ENCODE assay signal across 27 cellular contexts in genomic region chr9:129104051-129104450, GRCh38.
"Had no signal": no experiment of that assay in that cellular context is flagged by ENCODE, and none has a peak within 500 bp of the region (broad histone marks: within the 10 kb centered on the region; RNA-seq: fewer than 3 reads in every experiment).

No MANE protein-coding gene starts in this region.

- H3K4me2 ChIP-seq: neural progenitor cell, smooth muscle cell had no signal

- H3K27me3 Mint-ChIP-seq: naive B cell; stimulated activated naive CD8-positive, alpha-beta T cell treated with anti-CD3 and anti-CD28 coated beads, Interleukin-15, amount 100 ng/mL, for 72 hours had no signal

- H2AFZ ChIP-seq: neural progenitor cell had no signal

- DNase-seq: hypothalamus; immature natural killer cell; kidney; left colon; left lung; mesendoderm; naive B cell; natural killer cell; nephron progenitor cell; ovary; posterior cingulate gyrus; sigmoid colon; stimulated activated CD4-positive, alpha-beta T cell treated with anti-CD3 and anti-CD28 coated beads, Interleukin-1b, Interleukin-23, amount 100 ng/mL, for 48 hours; stimulated activated CD4-positive, alpha-beta T cell treated with anti-CD3 and anti-CD28 coated beads, Interleukin-2, amount 100 ng/mL, for 48 hours; stimulated activated CD4-positive, alpha-beta T cell treated with anti-CD3 and anti-CD28 coated beads, Interleukin-4, amount 100 ng/mL, for 4 hours; stimulated activated CD8-positive, alpha-beta memory T cell treated with anti-CD3 and anti-CD28 coated beads, Interleukin-4, amount 100 ng/mL, for 48 hours; stimulated activated naive CD4-positive, alpha-beta T cell treated with Interleukin-2 at 50 U/mL for 16 hours; stimulated activated naive CD8-positive, alpha-beta T cell treated with anti-CD3 and anti-CD28 coated beads, Interleukin-15, amount 100 ng/mL, for 72 hours; upper lobe of left lung had no signal

- H3K9me3 ChIP-seq: left lung, ovary, prostate gland, sigmoid colon, tibial nerve, upper lobe of left lung, vagina had no signal

- H3K27me3 ChIP-seq: left lung, ovary, sigmoid colon, tibial nerve, upper lobe of left lung, vagina had no signal

- H3K36me3 Mint-ChIP-seq: immature natural killer cell; naive B cell; natural killer cell; stimulated activated memory B cell treated with anti-CD40 and anti-IgM and Interleukin-4, amounts not matched to agents 10 μg/mL and 1 μg/mL and 100 μg/mL, for 72 hours had no signal

- H3K9me3 Mint-ChIP-seq: immature natural killer cell; mesothelial cell of epicardium; natural killer cell; nephron progenitor cell; neural progenitor cell; stimulated activated memory B cell treated with anti-CD40 and anti-IgM and Interleukin-4, amounts not matched to agents 10 μg/mL and 1 μg/mL and 100 μg/mL, for 72 hours; stimulated activated naive CD8-positive, alpha-beta T cell treated with anti-CD3 and anti-CD28 coated beads, Interleukin-15, amount 100 ng/mL, for 72 hours had no signal

- H3K27ac Mint-ChIP-seq: mesothelial cell of epicardium; naive B cell; natural killer cell; nephron progenitor cell; neural progenitor cell; stimulated activated memory B cell treated with anti-CD40 and anti-IgM and Interleukin-4, amounts not matched to agents 10 μg/mL and 1 μg/mL and 100 μg/mL, for 72 hours had no signal

- H3K36me3 ChIP-seq: neural progenitor cell, ovary had no signal

- H3K4me1 ChIP-seq: neural progenitor cell had no signal

- H3K4me1 Mint-ChIP-seq: stimulated activated memory B cell treated with anti-CD40 and anti-IgM and Interleukin-4, amounts not matched to agents 10 μg/mL and 1 μg/mL and 100 μg/mL, for 72 hours had no signal

- H3K4me3 Mint-ChIP-seq: immature natural killer cell; mesothelial cell of epicardium; naive B cell; natural killer cell; nephron progenitor cell; neural progenitor cell; stimulated activated memory B cell treated with anti-CD40 and anti-IgM and Interleukin-4, amounts not matched to agents 10 μg/mL and 1 μg/mL and 100 μg/mL, for 72 hours; stimulated activated naive CD8-positive, alpha-beta T cell treated with anti-CD3 and anti-CD28 coated beads, Interleukin-15, amount 100 ng/mL, for 72 hours had no signal

- ATAC-seq: natural killer cell; stimulated activated memory B cell treated with anti-CD40 and anti-IgM and Interleukin-4, amounts not matched to agents 10 μg/mL and 1 μg/mL and 100 μg/mL, for 72 hours; stimulated activated naive CD8-positive, alpha-beta T cell treated with anti-CD3 and anti-CD28 coated beads, Interleukin-15, amount 100 ng/mL, for 72 hours had no signal

- H3K4me3 ChIP-seq: left lung, lung, neural progenitor cell, ovary, prostate gland, sigmoid colon, smooth muscle cell, tibial nerve, upper lobe of left lung, vagina had no signal

- H3K27ac ChIP-seq: left lung, neural progenitor cell, ovary, prostate gland, sigmoid colon, tibial nerve, upper lobe of left lung, vagina had no signal

- H3K9ac ChIP-seq: neural progenitor cell had no signal
